ENCODE assay signal across 8 cellular contexts in genomic region chr12:49061157-49061650, GRCh38. TPM values are rescaled to one million over a fixed set of nuclear protein-coding genes. Genes with fewer than 3 reads are reported as not detected.
DNase-seq lines count a peak whose midpoint lies in the region; ATAC-seq and TF ChIP-seq lines count a peak whose summit lies in the region.

No MANE protein-coding gene starts in this region.

- peak overlapping the region; percentile 90 for H3K27ac ChIP-seq in CD4-positive, alpha-beta T cell (ENCODE audit: low read depth, low read length)
- H3K27ac ChIP-seq in KOPT-K1 (ENCODE audit: low read depth, low read length, poor library complexity, severe bottlenecking), result peak overlapping the region; percentile 96

- H3K36me3 Mint-ChIP-seq in CD4-positive, alpha-beta T cell (ENCODE audit: low read depth), result peaks cover 26% of the 10 kb centered on the region
- H3K36me3 Mint-ChIP-seq in nephron progenitor cell (ENCODE audit: low read depth), result no peaks in the 10 kb centered on the region

- peak overlapping the region; percentile 96 for H3K27ac Mint-ChIP-seq in CD4-positive, alpha-beta T cell
- H3K27ac Mint-ChIP-seq in nephron progenitor cell, result peak overlapping the region; percentile 98

- no peaks in the 10 kb centered on the region for H3K9me3 Mint-ChIP-seq in CD4-positive, alpha-beta T cell
- no peaks in the 10 kb centered on the region for H3K9me3 Mint-ChIP-seq in nephron progenitor cell

- ATAC-seq in CD4-positive, alpha-beta T cell (ENCODE audit: poor library complexity), result no peak
- no peak for ATAC-seq in GM18498 (IDR thresholded peaks at IDR 0.05; ENCODE audit: unreplicated experiment)

- peaks cover 48% of the 10 kb centered on the region for H3K4me1 Mint-ChIP-seq in CD4-positive, alpha-beta T cell (ENCODE audit: low read depth)
- H3K4me1 Mint-ChIP-seq in nephron progenitor cell, result peaks cover 44% of the 10 kb centered on the region

- no peaks in the 10 kb centered on the region for H3K9me3 ChIP-seq in CD4-positive, alpha-beta T cell (ENCODE audit: control insufficient read depth, low read length)
- H3K9me3 ChIP-seq in KOPT-K1 (ENCODE audit: insufficient read depth, low read length, poor library complexity, severe bottlenecking), result no peaks in the 10 kb centered on the region

- no peaks in the 10 kb centered on the region for H3K27me3 ChIP-seq in CD4-positive, alpha-beta T cell (ENCODE audit: control insufficient read depth, insufficient read depth, low read length)

- no peak for DNase-seq in CD4-positive, alpha-beta T cell
- DNase-seq in ecto neural progenitor cell (ENCODE audit: low spot score) (peak; percentile 51), nephron progenitor cell (peak; percentile 13), activated gamma-delta T cell treated with Interleukin-2 at 50 U/mL for 16 hours (no peak), NCI-H2029 treated with DMSO at 0.1 percent for 48 hours (lab: John Stamatoyannopoulos, UW) (no peak), AG08395 (ENCODE audit: low spot score) (no peak)

- POLR2A ChIA-PET in CD4-positive, alpha-beta T cell (lab: Charles Lee), result interaction anchor here (1.5 to 3.4 kb wide), 3 partner anchors 9 to 127 kb away, joined by 9 to 28 read pairs (median 11); partner anchors contain the start of genes RHEBL1, TUBA1A and TUBA1B

- CTCF ChIA-PET in CD4-positive, alpha-beta T cell (lab: Charles Lee), result no interaction called here

- intact Hi-C loops in CD4-positive, alpha-beta T cell (cut with DNase I, micrococcal nuclease), result loop anchor here in 1 of 2 experiments (5.0 kb wide), 1 partner anchor 71 kb away; the partner anchor contains the start of gene TUBA1B

- no peaks in the 10 kb centered on the region for H3K27me3 Mint-ChIP-seq in CD4-positive, alpha-beta T cell
- no peaks in the 10 kb centered on the region for H3K27me3 Mint-ChIP-seq in nephron progenitor cell (ENCODE audit: low read depth, poor library complexity)

- TF ChIP-seq CTCF in CD4-positive, alpha-beta T cell (IDR thresholded peaks at IDR 0.05), result no peak
- TF ChIP-seq CTCF in nephron progenitor cell (IDR thresholded peaks at IDR 0.05), result no peak

- H3K36me3 ChIP-seq in KOPT-K1 (ENCODE audit: insufficient read depth, low read length), result no peaks in the 10 kb centered on the region

- H3K4me3 Mint-ChIP-seq in CD4-positive, alpha-beta T cell, result peak overlapping the region; percentile 97
- peak overlapping the region; percentile 94 for H3K4me3 Mint-ChIP-seq in nephron progenitor cell

RNA-seq across cellular contexts. Expression of gene KMT2D, which starts 0.6 kb away (rescaled TPM):
- total RNA-seq in CD4-positive, alpha-beta T cell, result 100 to 1,000 TPM; 107 to 110 TPM

RNA-seq across cellular contexts. Expression of gene RHEBL1, which starts 8.6 kb away (rescaled TPM):
- 1 to 10 TPM; 5.1 to 6.0 TPM for total RNA-seq in CD4-positive, alpha-beta T cell

RNA-seq across cellular contexts. Expression of gene DHH, which starts 33.4 kb away (rescaled TPM):
- 1 to 10 TPM in 1 of 2 experiments, under 1 TPM in 1; 0.71 to 1.1 TPM for total RNA-seq in CD4-positive, alpha-beta T cell

RNA-seq across cellular contexts. Expression of gene PRKAG1, which starts 42.6 kb away (rescaled TPM):
- 10 to 100 TPM; 34.6 to 38.2 TPM for total RNA-seq in CD4-positive, alpha-beta T cell

RNA-seq across cellular contexts. Expression of gene LMBR1L, which starts 49.4 kb away (rescaled TPM):
- total RNA-seq in CD4-positive, alpha-beta T cell, result 100 to 1,000 TPM; 401 to 418 TPM

Comparison
In these comparisons a context has a peak if more than half of its experiments do, and no peak if none do; other contexts are left out.
1. DNase-seq: peak in ecto neural progenitor cell (single experiment) and nephron progenitor cell (single experiment); none in CD4-positive, alpha-beta T cell (0 of 10), activated gamma-delta T cell treated with Interleukin-2 at 50 U/mL for 16 hours (single experiment), NCI-H2029 treated with DMSO at 0.1 percent for 48 hours (single experiment) and AG08395 (single experiment).